ENCODE assay signal across 8 cellular contexts in genomic region chr14:102318781-102319276, GRCh38. TPM values are rescaled to one million over a fixed set of nuclear protein-coding genes. Genes with fewer than 3 reads are reported as not detected.
DNase-seq lines count a peak whose midpoint lies in the region; ATAC-seq and TF ChIP-seq lines count a peak whose summit lies in the region.

No MANE protein-coding gene starts in this region.

- peaks cover 6% of the 10 kb centered on the region; the same call in 1 of the 2 replicates for H3K79me2 ChIP-seq in KMS-11 (ENCODE audit: insufficient read depth, low read depth)

- peak overlapping the region; percentile 74 for H3K27ac ChIP-seq in KMS-11
- peak overlapping the region; percentile 96 for H3K27ac ChIP-seq in cingulate gyrus (ENCODE audit: low read depth, low read length)

- H3K36me3 Mint-ChIP-seq in natural killer cell treated with Interleukin-12 subunit alpha and Interleukin-12 subunit beta and Interleukin-15 and Interleukin-18, amount 100 ng/mL, for 72 hours: no peaks in the 10 kb centered on the region

- no peak for ATAC-seq in natural killer cell treated with Interleukin-12 subunit alpha and Interleukin-12 subunit beta and Interleukin-15 and Interleukin-18, amount 100 ng/mL, for 72 hours
- ATAC-seq in HG03039 (IDR thresholded peaks at IDR 0.05; ENCODE audit: unreplicated experiment): no peak

- no peaks in the 10 kb centered on the region for H4K20me1 ChIP-seq in KMS-11 (ENCODE audit: insufficient read depth)

- peak overlapping the region; percentile 83 for H3K4me2 ChIP-seq in KMS-11

- peak overlapping the region; percentile 84; the same call in 1 of the 2 replicates for H2AFZ ChIP-seq in KMS-11 (ENCODE audit: low read depth)

- no peaks in the 10 kb centered on the region for H3K27me3 ChIP-seq in KMS-11 (ENCODE audit: insufficient read depth, low read depth)

- H3K9me3 Mint-ChIP-seq in natural killer cell treated with Interleukin-12 subunit alpha and Interleukin-12 subunit beta and Interleukin-15 and Interleukin-18, amount 100 ng/mL, for 72 hours: no peaks in the 10 kb centered on the region

- in situ Hi-C loops in ACHN (cut with HindIII; ENCODE audit: low pct_ligation_motif_present, low pct_unique_long_range_greater_than_20kb, low sequenced_read_pairs) (no loop called here), GM13976 (cut with MboI; ENCODE audit: low sequenced_read_pairs, unreplicated experiment) (loop anchor here (5.0 to 10.0 kb wide), 2 partner anchors 264 to 357 kb away; partner anchors contain the start of gene DYNC1H1)

- H3K4me1 Mint-ChIP-seq in natural killer cell treated with Interleukin-12 subunit alpha and Interleukin-12 subunit beta and Interleukin-15 and Interleukin-18, amount 100 ng/mL, for 72 hours (ENCODE audit: low read depth in 2 of 2): peaks cover 41 to 54% of the 10 kb centered on the region in 2 donors

- TF ChIP-seq CTCF in AG09309 (IDR thresholded peaks at IDR 0.05; ENCODE audit: control insufficient read depth, insufficient read depth, low read depth, low read length, missing control alignments) (no peak), KMS-11 (conservative IDR thresholded peaks at IDR 0.05; ENCODE audit: low read depth, low read length) (no peak), GM13976 (IDR thresholded peaks at IDR 0.05; ENCODE audit: borderline replicate concordance, control extremely low read depth, extremely low read depth, insufficient read depth, missing control alignments) (no peak)

- H3K4me3 ChIP-seq in AG09309 (ENCODE audit: control insufficient read depth, low read depth, low read length) (peak overlapping the region; percentile 78), KMS-11 (IDR thresholded peaks at IDR 0.05; ENCODE audit: insufficient read depth, low read depth, low read length) (no peak overlapping the region)

- H3K9ac ChIP-seq in KMS-11: peak overlapping the region; percentile 82

- peaks cover 37% of the 10 kb centered on the region for H3K4me1 ChIP-seq in KMS-11 (ENCODE audit: low read depth, poor library complexity, severe bottlenecking)

- H3K36me3 ChIP-seq in KMS-11 (ENCODE audit: insufficient read depth): no peaks in the 10 kb centered on the region

- DNase-seq in AG09309 (ENCODE audit: low read depth) (no peak), ACHN (no peak), GM13976 (ENCODE audit: low spot score) (no peak), SK-N-DZ (ENCODE audit: low spot score) (no peak)
- DNase-seq in natural killer cell treated with Interleukin-12 subunit alpha and Interleukin-12 subunit beta and Interleukin-15 and Interleukin-18, amount 100 ng/mL, for 72 hours (ENCODE audit: low spot score): no peak

- H3K27ac Mint-ChIP-seq in natural killer cell treated with Interleukin-12 subunit alpha and Interleukin-12 subunit beta and Interleukin-15 and Interleukin-18, amount 100 ng/mL, for 72 hours: peak overlapping the region; percentile 89 to 97

- H3K27me3 Mint-ChIP-seq in natural killer cell treated with Interleukin-12 subunit alpha and Interleukin-12 subunit beta and Interleukin-15 and Interleukin-18, amount 100 ng/mL, for 72 hours: no peaks in the 10 kb centered on the region

- H3K4me3 Mint-ChIP-seq in natural killer cell treated with Interleukin-12 subunit alpha and Interleukin-12 subunit beta and Interleukin-15 and Interleukin-18, amount 100 ng/mL, for 72 hours: peak overlapping the region; percentile 93

RNA-seq across cellular contexts. Expression of gene ZNF839, which starts 0.7 kb away (rescaled TPM):
- total RNA-seq in natural killer cell treated with Interleukin-12 subunit alpha and Interleukin-12 subunit beta and Interleukin-15 and Interleukin-18, amount 100 ng/mL, for 72 hours: 10 to 100 TPM; 10.5 to 23.8 TPM
- polyA plus RNA-seq in SK-N-DZ (2014; cell fraction: cytosol; rRNA removed): 6.7 and 9.4 TPM in 2 replicates
- polyA plus RNA-seq in SK-N-DZ (2014; cell fraction: nucleus; rRNA removed): 13.2 and 14.4 TPM in 2 replicates

RNA-seq across cellular contexts. Expression of gene MOK, which starts 13.9 kb away (rescaled TPM):
- 1 to 10 TPM; 3.0 to 5.9 TPM for total RNA-seq in natural killer cell treated with Interleukin-12 subunit alpha and Interleukin-12 subunit beta and Interleukin-15 and Interleukin-18, amount 100 ng/mL, for 72 hours
- 3.5 and 3.7 TPM in 2 replicates for polyA plus RNA-seq in SK-N-DZ (2014; cell fraction: cytosol; rRNA removed)
- 11.7 and 14.2 TPM in 2 replicates for polyA plus RNA-seq in SK-N-DZ (2014; cell fraction: nucleus; rRNA removed)

RNA-seq across cellular contexts. Expression of gene CINP, which starts 43.9 kb away (rescaled TPM):
- 10 to 100 TPM; 38.5 to 39.1 TPM for total RNA-seq in natural killer cell treated with Interleukin-12 subunit alpha and Interleukin-12 subunit beta and Interleukin-15 and Interleukin-18, amount 100 ng/mL, for 72 hours
- polyA plus RNA-seq in SK-N-DZ (2014; cell fraction: cytosol; rRNA removed): 19.7 and 26.2 TPM in 2 replicates
- polyA plus RNA-seq in SK-N-DZ (2014; cell fraction: nucleus; rRNA removed): 6.4 and 9.7 TPM in 2 replicates

RNA-seq across cellular contexts. Expression of gene TECPR2, which starts 43.9 kb away (rescaled TPM):
- total RNA-seq in natural killer cell treated with Interleukin-12 subunit alpha and Interleukin-12 subunit beta and Interleukin-15 and Interleukin-18, amount 100 ng/mL, for 72 hours: 10 to 100 TPM; 12.2 to 17.2 TPM
- polyA plus RNA-seq in SK-N-DZ (2014; cell fraction: cytosol; rRNA removed): 1.8 and 5.3 TPM in 2 replicates
- 0.99 and 5.3 TPM in 2 replicates for polyA plus RNA-seq in SK-N-DZ (2014; cell fraction: nucleus; rRNA removed)
